Comparison of ENCODE assay signal across 14 cellular contexts in the genomic region with DNA sequence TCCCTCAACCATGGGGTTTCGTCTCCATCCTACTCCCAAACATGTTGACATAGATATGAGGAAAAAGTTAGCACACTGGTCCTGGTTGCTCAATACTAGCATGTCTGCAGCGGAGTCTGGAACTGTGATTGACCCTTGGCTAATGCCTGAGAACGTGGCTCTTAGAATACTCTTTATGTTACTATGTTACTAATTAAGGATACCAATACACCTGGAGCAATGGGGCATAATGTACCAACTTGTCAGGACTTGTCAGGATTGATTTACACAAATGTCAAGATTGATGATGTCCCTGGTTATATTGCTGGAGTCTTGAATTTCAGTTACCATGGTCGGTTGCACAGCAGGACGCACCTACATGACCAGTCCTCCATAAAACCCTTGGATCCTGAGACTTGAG.
A peak's percentile ranks its signal among the peaks of the same experiment; 100 is the strongest.
DNase-seq lines count a peak whose midpoint lies in the region; ATAC-seq and TF ChIP-seq lines count a peak whose summit lies in the region.
"Had no signal": no experiment of that assay in that cellular context is flagged by ENCODE, and none has a peak within 500 bp of the region (broad histone marks: within the 10 kb centered on the region; RNA-seq: fewer than 3 reads in every experiment).

No MANE protein-coding gene starts in this region.

- ATAC-seq in HG03108 (IDR thresholded peaks at IDR 0.05; ENCODE audit: unreplicated experiment) (no peak), HG02870 (IDR thresholded peaks at IDR 0.05; ENCODE audit: unreplicated experiment) (no peak), aorta (ENCODE audit: low FRiP score) (no peak)
- ATAC-seq: heart right ventricle, mucosa of descending colon had no signal

- no peaks in the 10 kb centered on the region for H4K20me1 ChIP-seq in DOHH2 (ENCODE audit: control insufficient read depth, insufficient read depth, low read depth, low read length)
- H4K20me1 ChIP-seq in Loucy (ENCODE audit: insufficient read depth, low read length, poor library complexity, severe bottlenecking), result no peaks in the 10 kb centered on the region

- no peak overlapping the region for H3K27ac ChIP-seq in DOHH2 (ENCODE audit: low read depth, low read length)
- H3K27ac ChIP-seq in aorta (ENCODE audit: low read depth in 1 of 2, low read length in 2 of 2), result no peak overlapping the region
- H3K27ac ChIP-seq: heart right ventricle, tibial artery had no signal

- DNase-seq in HEK293T (ENCODE audit: extremely low spot score) (no peak), epithelial cell of esophagus (ENCODE audit: low read depth) (peak; percentile 88), NCI-H2227 (lab: John Stamatoyannopoulos, UW; ENCODE audit: unreplicated experiment) (no peak), aorta (no peak)
- DNase-seq: activated gamma-delta T cell; heart right ventricle; mucosa of descending colon; NCI-H345; stimulated activated CD4-positive, alpha-beta T cell treated with anti-CD3 and anti-CD28 coated beads, Interleukin-4, amount 100 ng/mL, for 4 hours; tibial artery had no signal

- H3K4me2 ChIP-seq in DOHH2 (ENCODE audit: low read length) (0 out of 2 replicates have a peak overlapping the region, but pooled peaks have one; percentile 9), Loucy (ENCODE audit: low read depth, low read length, poor library complexity, severe bottlenecking) (no peak overlapping the region)

- H3K4me1 ChIP-seq in DOHH2 (ENCODE audit: control insufficient read depth, low read length) (peaks cover 76% of the 10 kb centered on the region), Loucy (ENCODE audit: insufficient read depth, low read length, poor library complexity, severe bottlenecking) (peaks cover 14% of the 10 kb centered on the region), aorta (ENCODE audit: control insufficient read depth in 1 of 2, insufficient read depth in 2 of 2, low read length in 2 of 2) (no peaks in the 10 kb centered on the region)
- H3K4me1 ChIP-seq: heart right ventricle, tibial artery had no signal

- peak overlapping the region; percentile 81; the same call in 1 of the 2 replicates for H2AFZ ChIP-seq in Loucy (ENCODE audit: low read length)

- 89 to 90% methylated on average over 5 of the region's 5 CpGs for WGBS in aorta, 2 donors

- POLR2A ChIA-PET in HEK293T (lab: Yijun Ruan, JAX), result no interaction called here

- H3K27me3 ChIP-seq in DOHH2 (ENCODE audit: control insufficient read depth, low read length), result no peaks in the 10 kb centered on the region
- H3K27me3 ChIP-seq in Loucy (ENCODE audit: insufficient read depth, low read length, poor library complexity, severe bottlenecking), result no peaks in the 10 kb centered on the region
- H3K27me3 ChIP-seq in aorta (ENCODE audit: control insufficient read depth in 1 of 2, insufficient read depth in 2 of 2, low read length in 1 of 2), result no peaks in the 10 kb centered on the region
- H3K27me3 ChIP-seq: heart right ventricle, tibial artery had no signal

- H3K4me3 ChIP-seq in DOHH2 (ENCODE audit: low read length) (0 out of 2 replicates have a peak overlapping the region, but pooled peaks have one; percentile 11), Loucy (ENCODE audit: low read length, poor library complexity, severe bottlenecking) (no peak overlapping the region), epithelial cell of esophagus (ENCODE audit: low read length) (no peak overlapping the region), aorta (ENCODE audit: low read length in 2 of 2) (no peak overlapping the region)
- H3K4me3 ChIP-seq: heart right ventricle, mucosa of descending colon, tibial artery had no signal

- no peak overlapping the region for H3K9ac ChIP-seq in Loucy (ENCODE audit: low read depth, low read length, poor library complexity, severe bottlenecking)

- H3K9me2 ChIP-seq in DOHH2 (replicated peaks; ENCODE audit: control insufficient read depth, low read length), result no peaks in the 10 kb centered on the region
- no peaks in the 10 kb centered on the region for H3K9me2 ChIP-seq in Loucy (replicated peaks; ENCODE audit: low read depth, low read length)

- peaks cover 16% of the 10 kb centered on the region for H3F3A ChIP-seq in DOHH2 (ENCODE audit: control insufficient read depth, insufficient read depth)
- no peaks in the 10 kb centered on the region for H3F3A ChIP-seq in Loucy (ENCODE audit: low read depth)

- H3K79me2 ChIP-seq in DOHH2 (ENCODE audit: control insufficient read depth, low read length) (no peaks in the 10 kb centered on the region), Loucy (ENCODE audit: insufficient read depth, low read length) (no peaks in the 10 kb centered on the region)

- H3K36me3 ChIP-seq in DOHH2 (ENCODE audit: control insufficient read depth, low read length) (peaks cover 30% of the 10 kb centered on the region), Loucy (ENCODE audit: insufficient read depth, low read length) (no peaks in the 10 kb centered on the region), aorta (ENCODE audit: control insufficient read depth in 1 of 2, insufficient read depth in 2 of 2, low read length in 1 of 2) (no peaks in the 10 kb centered on the region)
- H3K36me3 ChIP-seq: heart right ventricle, tibial artery had no signal

- TF ChIP-seq CTCF in DOHH2 (IDR thresholded peaks at IDR 0.05; ENCODE audit: low read depth, low read length, poor library complexity, severe bottlenecking), result no peak
- TF ChIP-seq CTCF in Loucy (conservative IDR thresholded peaks at IDR 0.05; ENCODE audit: low read length), result no peak
- TF ChIP-seq CTCF in epithelial cell of esophagus (IDR thresholded peaks at IDR 0.05; ENCODE audit: insufficient read depth, low read depth, low read length, missing control alignments), result no peak

- CTCF ChIA-PET in HEK293T (lab: Yijun Ruan, JAX), result no interaction called here

- intact Hi-C loops in aorta (cut with DNase I), result no loop called here

- H3K9me3 ChIP-seq in DOHH2 (ENCODE audit: control insufficient read depth, insufficient read depth, low read length), result peaks cover 28% of the 10 kb centered on the region
- H3K9me3 ChIP-seq in Loucy (ENCODE audit: insufficient read depth, low read depth, low read length), result no peaks in the 10 kb centered on the region
- H3K9me3 ChIP-seq in aorta (ENCODE audit: control insufficient read depth, low read length), result no peaks in the 10 kb centered on the region
- H3K9me3 ChIP-seq: mucosa of descending colon, tibial artery had no signal

TF ChIP-seq in HEK293T, 16 proteins besides CTCF, POLR2A, EP300 and RAD21:
- no peak for TF ChIP-seq NFRKB (IDR thresholded peaks at IDR 0.05)
- TF ChIP-seq, protein P1, sequence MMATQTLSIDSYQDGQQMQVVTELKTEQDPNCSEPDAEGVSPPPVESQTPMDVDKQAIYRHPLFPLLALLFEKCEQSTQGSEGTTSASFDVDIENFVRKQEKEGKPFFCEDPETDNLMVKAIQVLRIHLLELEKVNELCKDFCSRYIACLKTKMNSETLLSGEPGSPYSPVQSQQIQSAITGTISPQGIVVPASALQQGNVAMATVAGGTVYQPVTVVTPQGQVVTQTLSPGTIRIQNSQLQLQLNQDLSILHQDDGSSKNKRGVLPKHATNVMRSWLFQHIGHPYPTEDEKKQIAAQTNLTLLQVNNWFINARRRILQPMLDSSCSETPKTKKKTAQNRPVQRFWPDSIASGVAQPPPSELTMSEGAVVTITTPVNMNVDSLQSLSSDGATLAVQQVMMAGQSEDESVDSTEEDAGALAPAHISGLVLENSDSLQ (IDR thresholded peaks at IDR 0.05), result peak; percentile 70
